In the genomic region with DNA sequence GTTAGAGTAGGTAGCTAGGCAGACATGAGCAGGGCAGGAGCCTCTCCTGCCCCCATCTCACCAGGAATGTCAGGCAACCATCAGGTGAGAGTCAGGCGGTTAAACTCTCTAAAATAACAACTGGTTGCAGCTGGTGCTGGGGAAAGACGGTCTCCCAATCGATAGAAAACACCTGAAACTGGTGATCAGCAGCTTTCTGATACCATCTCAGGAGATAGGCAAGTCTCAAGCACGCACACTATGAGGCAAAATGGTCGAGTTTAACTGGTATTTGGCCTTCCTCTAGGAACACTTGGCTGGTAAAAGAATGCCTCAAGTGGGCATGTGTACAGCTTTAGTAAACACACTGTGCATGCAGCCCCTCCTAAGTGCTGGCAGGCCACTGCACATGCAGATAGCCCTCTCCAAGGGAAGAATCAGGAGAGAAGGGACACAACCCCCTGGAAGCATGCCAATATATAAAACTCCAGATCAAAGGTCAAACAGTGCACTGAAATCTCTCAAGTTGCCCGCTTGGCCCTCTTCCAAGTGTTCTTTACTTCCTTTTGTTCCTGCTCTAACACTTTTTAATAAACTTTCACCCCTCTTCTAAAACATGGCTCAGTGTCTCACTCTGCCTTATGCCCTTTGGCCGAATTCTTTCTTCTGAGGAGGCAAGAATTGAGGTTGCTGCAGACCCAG, we compare ENCODE assay signal across 13 cellular contexts.
A peak's percentile ranks its signal among the peaks of the same experiment; 100 is the strongest.
DNase-seq lines count a peak whose midpoint lies in the region; ATAC-seq and TF ChIP-seq lines count a peak whose summit lies in the region.
"Had no signal": no experiment of that assay in that cellular context is flagged by ENCODE, and none has a peak within 500 bp of the region (broad histone marks: within the 10 kb centered on the region; RNA-seq: fewer than 3 reads in every experiment).

No MANE protein-coding gene starts in this region.

- H2AFZ ChIP-seq in OCI-LY7 (ENCODE audit: low read length) = no peak overlapping the region

- no peak overlapping the region for H3K4me2 ChIP-seq in OCI-LY7 (ENCODE audit: low read length)

- no peaks in the 10 kb centered on the region for H4K20me1 ChIP-seq in OCI-LY7 (ENCODE audit: insufficient read depth, low read length)

- peaks cover 16% of the 10 kb centered on the region for H3K4me1 Mint-ChIP-seq in nephron

- POLR2A ChIA-PET in OCI-LY7 (lab: Charles Lee) = interaction anchor here (1.0 kb wide), 1 partner anchor 18 kb away, joined by 3 read pairs; no protein-coding TSS in a partner anchor

- H3K36me3 Mint-ChIP-seq in nephron (ENCODE audit: low read depth) = peaks cover 21% of the 10 kb centered on the region

- H3K4me3 Mint-ChIP-seq in nephron = no peak overlapping the region
- H3K4me3 Mint-ChIP-seq: naive thymus-derived CD4-positive, alpha-beta T cell had no signal

- peak overlapping the region; percentile 75 for H3K27ac Mint-ChIP-seq in nephron

- H3K9me3 ChIP-seq in cardiac muscle cell (ENCODE audit: low read depth) (no peaks in the 10 kb centered on the region), right cardiac atrium (ENCODE audit: control insufficient read depth, low read length) (no peaks in the 10 kb centered on the region), OCI-LY7 (ENCODE audit: low read length) (no peaks in the 10 kb centered on the region)

- DNase-seq in cardiac muscle cell (ENCODE audit: low read depth in 1 of 2, low spot score in 1 of 2) = peak in 1 of 2 donors; percentile 38
- no peak for DNase-seq in right cardiac atrium
- no peak for DNase-seq in COR-L47 (lab: John Stamatoyannopoulos, UW)
- DNase-seq in cerebellum (ENCODE audit: low spot score) = no peak
- no peak for DNase-seq in SK-N-DZ (ENCODE audit: low spot score)
- DNase-seq in OCI-LY7 (ENCODE audit: low spot score) = no peak
- DNase-seq: activated naive CD4-positive, alpha-beta T cell treated with anti-CD3 and anti-CD28 coated beads, Interleukin-2, amount 50 U/mL, for 16 hours; foreskin fibroblast; NCI-H1694 treated with DMSO at 0.1 percent for 48 hours; SHP77 treated with DMSO at 0.1 percent for 48 hours had no signal

- H3K9me3 Mint-ChIP-seq in nephron = peaks cover 13% of the 10 kb centered on the region

- TF ChIP-seq CTCF in cardiac muscle cell (IDR thresholded peaks at IDR 0.05; ENCODE audit: low read depth, low read length) (no peak), VCaP (conservative IDR thresholded peaks at IDR 0.05) (no peak), nephron (IDR thresholded peaks at IDR 0.05; ENCODE audit: unreplicated experiment in 3 of 3) (no peak), OCI-LY7 (conservative IDR thresholded peaks at IDR 0.05; ENCODE audit: low read length) (no peak)

- 75% methylated on average over 7 of the region's 7 CpGs for WGBS in right cardiac atrium

- no peak for ATAC-seq in right cardiac atrium
- ATAC-seq: naive thymus-derived CD4-positive, alpha-beta T cell had no signal

- H3K4me3 ChIP-seq in cardiac muscle cell (no peak overlapping the region), right cardiac atrium (ENCODE audit: low read length) (no peak overlapping the region), OCI-LY7 (ENCODE audit: low read depth, low read length, poor library complexity, severe bottlenecking) (no peak overlapping the region)

- intact Hi-C loops in right cardiac atrium (cut with DNase I) = no loop called here
- intact Hi-C loops in OCI-LY7 (cut with micrococcal nuclease; ENCODE audit: unreplicated experiment) = no loop called here

- no peaks in the 10 kb centered on the region for H3K9me2 ChIP-seq in OCI-LY7 (ENCODE audit: insufficient read depth, low read length)

- BruUV-seq in OCI-LY7 (replicated peaks; lab: Mats Ljungman, UMichigan) = no TSS peak

- CTCF ChIA-PET in OCI-LY7 (lab: Charles Lee; ENCODE audit: unreplicated experiment) = no interaction called here

- H3K4me1 ChIP-seq in cardiac muscle cell (ENCODE audit: low read depth) = peaks cover 8% of the 10 kb centered on the region
- H3K4me1 ChIP-seq in right cardiac atrium (ENCODE audit: control insufficient read depth, insufficient read depth, low read length) = no peaks in the 10 kb centered on the region
- H3K4me1 ChIP-seq in OCI-LY7 (ENCODE audit: insufficient read depth, low read length, poor library complexity, severe bottlenecking) = no peaks in the 10 kb centered on the region

- no peaks in the 10 kb centered on the region for H3K79me2 ChIP-seq in OCI-LY7 (ENCODE audit: insufficient read depth, low read depth, low read length)

- H3K36me3 ChIP-seq in cardiac muscle cell (no peaks in the 10 kb centered on the region), OCI-LY7 (ENCODE audit: insufficient read depth, low read length) (no peaks in the 10 kb centered on the region)

- H3K27ac ChIP-seq in cardiac muscle cell = peak overlapping the region; percentile 41
- no peak overlapping the region for H3K27ac ChIP-seq in right cardiac atrium (ENCODE audit: low read length)
- peak overlapping the region; percentile 76 for H3K27ac ChIP-seq in VCaP
- H3K27ac ChIP-seq in OCI-LY7 (ENCODE audit: low read depth, low read length, poor library complexity, severe bottlenecking) = no peak overlapping the region

- H3K27me3 ChIP-seq in cardiac muscle cell = no peaks in the 10 kb centered on the region
- H3K27me3 ChIP-seq in right cardiac atrium (ENCODE audit: control insufficient read depth, insufficient read depth) = no peaks in the 10 kb centered on the region

- no peaks in the 10 kb centered on the region for H3K27me3 Mint-ChIP-seq in nephron (ENCODE audit: low read depth)
- H3K27me3 Mint-ChIP-seq: naive thymus-derived CD4-positive, alpha-beta T cell had no signal

Comparison
In these comparisons a context has a peak if more than half of its experiments do, and no peak if none do; other contexts are left out.
1. H3K27ac ChIP-seq: peak in cardiac muscle cell (single experiment) and VCaP (single experiment); none in right cardiac atrium (single experiment) and OCI-LY7 (single experiment).